Comparison of ENCODE assay signal across 1 cellular context in genomic region chr7:24795407-24795767, GRCh38.
TF ChIP-seq lines count a peak whose summit lies in the region.

No MANE protein-coding gene starts in this region.

TF ChIP-seq in HepG2, 621 proteins besides CTCF, POLR2A, EP300 and RAD21 (continued from another document and continues in another):
- TF ChIP-seq ZFP91 (CRISPR knock-in tag; IDR thresholded peaks at IDR 0.05; ENCODE audit: borderline replicate concordance), result peak; percentile 31; the same call in 1 of the 2 replicates
- TF ChIP-seq TSC22D2 (CRISPR knock-in tag; IDR thresholded peaks at IDR 0.05; ENCODE audit: borderline replicate concordance), result no peak
- no peak for TF ChIP-seq ONECUT2 (CRISPR knock-in tag; IDR thresholded peaks at IDR 0.05)
- TF ChIP-seq SRY (CRISPR knock-in tag; IDR thresholded peaks at IDR 0.05), result no peak
- TF ChIP-seq NR0B2 (CRISPR knock-in tag; IDR thresholded peaks at IDR 0.05), result no peak
- 0 out of 2 replicates have a peak, but pooled peaks have one; percentile 46 for TF ChIP-seq POGZ (CRISPR knock-in tag; IDR thresholded peaks at IDR 0.05)
- no peak for TF ChIP-seq CERS6 (CRISPR knock-in tag; IDR thresholded peaks at IDR 0.05)
- no peak for TF ChIP-seq SOX13 (IDR thresholded peaks at IDR 0.05)
- peak in 1 of 2 experiments; percentile 34; a peak in 1 of 4 replicates for TF ChIP-seq SOX13 (CRISPR knock-in tag; conservative IDR thresholded peaks at IDR 0.05 in 1 of 2, IDR thresholded peaks at IDR 0.05 in 1 of 2)
- TF ChIP-seq ERF (CRISPR knock-in tag; IDR thresholded peaks at IDR 0.05), result no peak
- no peak for TF ChIP-seq FOXP1 (IDR thresholded peaks at IDR 0.05)
- no peak for TF ChIP-seq FOXP1 (CRISPR knock-in tag; IDR thresholded peaks at IDR 0.05)
- TF ChIP-seq HOXD1 (CRISPR knock-in tag; IDR thresholded peaks at IDR 0.05), result no peak
- TF ChIP-seq ZNF543 (CRISPR knock-in tag; IDR thresholded peaks at IDR 0.05), result no peak
- TF ChIP-seq SKIL (CRISPR knock-in tag; IDR thresholded peaks at IDR 0.05; ENCODE audit: borderline replicate concordance), result peak; percentile 46; the same call in 1 of the 2 replicates
- no peak for TF ChIP-seq IRF1 (CRISPR knock-in tag; IDR thresholded peaks at IDR 0.05; ENCODE audit: low read depth)
- TF ChIP-seq ZNF17 (CRISPR knock-in tag; IDR thresholded peaks at IDR 0.05), result no peak
- TF ChIP-seq ZNF256 (CRISPR knock-in tag; conservative IDR thresholded peaks at IDR 0.05), result no peak
- no peak for TF ChIP-seq SP140L (CRISPR knock-in tag; IDR thresholded peaks at IDR 0.05; ENCODE audit: borderline replicate concordance)
- TF ChIP-seq DRAP1 (CRISPR knock-in tag; IDR thresholded peaks at IDR 0.05), result no peak
- no peak for TF ChIP-seq ZNF709 (CRISPR knock-in tag; IDR thresholded peaks at IDR 0.05)
- no peak for TF ChIP-seq TAF15 (IDR thresholded peaks at IDR 0.05; ENCODE audit: low read depth, low read length, poor library complexity, severe bottlenecking)
- no peak for TF ChIP-seq KAT2B (IDR thresholded peaks at IDR 0.05; ENCODE audit: borderline replicate concordance, low read depth, low read length)
- no peak for TF ChIP-seq CC2D1A (CRISPR knock-in tag; IDR thresholded peaks at IDR 0.05)
- TF ChIP-seq FOXK2 (IDR thresholded peaks at IDR 0.05), result no peak
- no peak for TF ChIP-seq ZNF7 (CRISPR knock-in tag; IDR thresholded peaks at IDR 0.05)
- peak; percentile 54; the same call in 1 of the 2 replicates for TF ChIP-seq ZBTB20 (CRISPR knock-in tag; IDR thresholded peaks at IDR 0.05; ENCODE audit: borderline replicate concordance, low read depth)
- no peak for TF ChIP-seq ARNT (IDR thresholded peaks at IDR 0.05)
- TF ChIP-seq ZNF569 (CRISPR knock-in tag; IDR thresholded peaks at IDR 0.05; ENCODE audit: borderline replicate concordance), result no peak
- no peak for TF ChIP-seq NFYB (CRISPR knock-in tag; IDR thresholded peaks at IDR 0.05)
- TF ChIP-seq KLF12 (CRISPR knock-in tag; IDR thresholded peaks at IDR 0.05; ENCODE audit: borderline replicate concordance), result no peak
- TF ChIP-seq GTF2F1 (IDR thresholded peaks at IDR 0.05; ENCODE audit: low read length), result no peak
- no peak for TF ChIP-seq ZNF513 (CRISPR knock-in tag; conservative IDR thresholded peaks at IDR 0.05)
- no peak for TF ChIP-seq ZNF691 (CRISPR knock-in tag; IDR thresholded peaks at IDR 0.05; ENCODE audit: borderline replicate concordance, low read depth)
- TF ChIP-seq PRPF4 (IDR thresholded peaks at IDR 0.05; ENCODE audit: low read depth, low read length, poor library complexity, severe bottlenecking), result no peak
- TF ChIP-seq MZF1 (CRISPR knock-in tag; IDR thresholded peaks at IDR 0.05; ENCODE audit: borderline replicate concordance), result no peak
- TF ChIP-seq ATF7-NPFF (CRISPR knock-in tag; IDR thresholded peaks at IDR 0.05; ENCODE audit: low read depth), result no peak
- TF ChIP-seq HNF4A (CRISPR knock-in tag; IDR thresholded peaks at IDR 0.05), result no peak
- no peak for TF ChIP-seq RFX5 (IDR thresholded peaks at IDR 0.05; ENCODE audit: low read depth, low read length)
- peak; percentile 89 for TF ChIP-seq HNF1B (CRISPR knock-in tag; IDR thresholded peaks at IDR 0.05)
- no peak for TF ChIP-seq MXI1 (IDR thresholded peaks at IDR 0.05; ENCODE audit: borderline replicate concordance, low read depth, low read length)
- TF ChIP-seq ZNF660 (CRISPR knock-in tag; IDR thresholded peaks at IDR 0.05; ENCODE audit: borderline replicate concordance, low read depth), result no peak
- no peak for TF ChIP-seq SP4 (CRISPR knock-in tag; IDR thresholded peaks at IDR 0.05)
- no peak for TF ChIP-seq CCAR2 (optimal IDR thresholded peaks at IDR 0.05; ENCODE audit: low read depth, low read length)
- TF ChIP-seq ZNF337 (CRISPR knock-in tag; IDR thresholded peaks at IDR 0.05; ENCODE audit: borderline replicate concordance, low read depth), result no peak
- no peak for TF ChIP-seq TBX3 (IDR thresholded peaks at IDR 0.05; ENCODE audit: borderline replicate concordance)
- TF ChIP-seq ZNF431 (CRISPR knock-in tag; IDR thresholded peaks at IDR 0.05; ENCODE audit: borderline replicate concordance, low read depth), result no peak
- TF ChIP-seq HOXA5 (CRISPR knock-in tag; IDR thresholded peaks at IDR 0.05), result no peak
- TF ChIP-seq ZNF335 (CRISPR knock-in tag; IDR thresholded peaks at IDR 0.05), result no peak
- no peak for TF ChIP-seq LBX2 (CRISPR knock-in tag; IDR thresholded peaks at IDR 0.05; ENCODE audit: borderline replicate concordance)
- TF ChIP-seq ZFY (CRISPR knock-in tag; IDR thresholded peaks at IDR 0.05), result 0 out of 2 replicates have a peak, but pooled peaks have one; percentile 23
- TF ChIP-seq MTA3 (CRISPR knock-in tag; IDR thresholded peaks at IDR 0.05), result no peak
- TF ChIP-seq ZNF274 (CRISPR knock-in tag; IDR thresholded peaks at IDR 0.05), result no peak
- no peak for TF ChIP-seq SALL2 (CRISPR knock-in tag; IDR thresholded peaks at IDR 0.05)
- no peak for TF ChIP-seq HNRNPK (IDR thresholded peaks at IDR 0.05; ENCODE audit: low read depth, low read length, poor library complexity, severe bottlenecking)
- no peak for TF ChIP-seq ZFP36 (IDR thresholded peaks at IDR 0.05; ENCODE audit: borderline replicate concordance, low read depth, low read length, partially characterized antibody)
- TF ChIP-seq BRCA1 (CRISPR knock-in tag; IDR thresholded peaks at IDR 0.05), result no peak
- TF ChIP-seq AHDC1 (CRISPR knock-in tag; IDR thresholded peaks at IDR 0.05; ENCODE audit: borderline replicate concordance), result no peak
